Comparison of ENCODE assay signal across 30 cellular contexts in genomic region chrX:52139545-52139895, GRCh38. TPM values are rescaled to one million over a fixed set of nuclear protein-coding genes. Genes with fewer than 3 reads are reported as not detected.
A peak's percentile ranks its signal among the peaks of the same experiment; 100 is the strongest.
DNase-seq lines count a peak whose midpoint lies in the region; ATAC-seq and TF ChIP-seq lines count a peak whose summit lies in the region.
"Had no signal": no experiment of that assay in that cellular context is flagged by ENCODE, and none has a peak within 500 bp of the region (broad histone marks: within the 10 kb centered on the region; RNA-seq: fewer than 3 reads in every experiment).

No MANE protein-coding gene starts in this region.

- peak; percentile 11 for DNase-seq in dedifferentiated amniotic fluid mesenchymal stem cell (ENCODE audit: extremely low spot score)
- no peak for DNase-seq in aorta
- no peak for DNase-seq in tibial nerve (ENCODE audit: low spot score in 2 of 2)
- DNase-seq: 8988T; ACHN; AML-193; BE2C; C1 segment of cervical spinal cord; Caco-2; Calu3; CD4-positive, alpha-beta memory T cell; CD4-positive, alpha-beta T cell; CD4-positive, CD25-positive, alpha-beta regulatory T cell; CD8-positive, alpha-beta memory T cell; CD8-positive, alpha-beta T cell; COR-L47; DMS 273 treated with DMSO at 0.1 percent for 48 hours; DMS153; DMS53; DMS79; DMS79 treated with DMSO at 0.1 percent for 48 hours; DND-41; EL had no signal

- H3K36me3 ChIP-seq in aorta (ENCODE audit: control insufficient read depth in 1 of 2, insufficient read depth in 2 of 2, low read length in 1 of 2) (no peaks in the 10 kb centered on the region), tibial nerve (no peaks in the 10 kb centered on the region)
- H3K36me3 ChIP-seq: BE2C; BLaER1; BLaER1 treated with 17β-estradiol and CSF1 and Interleukin-3, amounts not matched to agents 10 nM and 100 nM had no signal

- H3K9me3 ChIP-seq in aorta (ENCODE audit: control insufficient read depth, low read length): no peaks in the 10 kb centered on the region
- H3K9me3 ChIP-seq in tibial nerve: no peaks in the 10 kb centered on the region
- H3K9me3 ChIP-seq: A549; BE2C; BLaER1; BLaER1 treated with 17β-estradiol and CSF1 and Interleukin-3, amounts not matched to agents 10 nM and 100 nM; Caco-2 had no signal

- TF ChIP-seq EP300 in tibial nerve (IDR thresholded peaks at IDR 0.05): no peak

- TF ChIP-seq CTCF in tibial nerve (IDR thresholded peaks at IDR 0.05): no peak

- H3K27me3 ChIP-seq in aorta (ENCODE audit: control insufficient read depth in 1 of 2, insufficient read depth in 2 of 2, low read length in 1 of 2) (no peaks in the 10 kb centered on the region), tibial nerve (no peaks in the 10 kb centered on the region)
- H3K27me3 ChIP-seq: BE2C had no signal

- intact Hi-C loops in aorta (cut with DNase I): no loop called here

- H3K4me3 ChIP-seq in aorta (ENCODE audit: low read length in 2 of 2) (no peak overlapping the region), tibial nerve (no peak overlapping the region)
- H3K4me3 ChIP-seq: A549; BLaER1; BLaER1 treated with 17β-estradiol and CSF1 and Interleukin-3, amounts not matched to agents 10 nM and 100 nM had no signal

- no peak for TF ChIP-seq POLR2A in tibial nerve (IDR thresholded peaks at IDR 0.05)

- H3K4me1 ChIP-seq in aorta (ENCODE audit: control insufficient read depth in 1 of 2, insufficient read depth in 2 of 2, low read length in 2 of 2) (no peaks in the 10 kb centered on the region), tibial nerve (no peaks in the 10 kb centered on the region)
- H3K4me1 ChIP-seq: A549; BE2C; BLaER1; BLaER1 treated with 17β-estradiol and CSF1 and Interleukin-3, amounts not matched to agents 10 nM and 100 nM; Caco-2 had no signal

- no peak overlapping the region for H3K27ac ChIP-seq in aorta (ENCODE audit: low read depth in 1 of 2, low read length in 2 of 2)
- H3K27ac ChIP-seq in tibial nerve: no peak overlapping the region
- H3K27ac ChIP-seq: 22Rv1; A549; BLaER1; BLaER1 treated with 17β-estradiol and CSF1 and Interleukin-3, amounts not matched to agents 10 nM and 100 nM; C4-2B had no signal

- peak; percentile 11 for ATAC-seq in aorta (ENCODE audit: low FRiP score)
- no peak for ATAC-seq in GM19035 (IDR thresholded peaks at IDR 0.05; ENCODE audit: unreplicated experiment)
- ATAC-seq: A549; CD8-positive, alpha-beta T cell had no signal

RNA-seq across cellular contexts. Expression of gene MAGED4, which starts 45.2 kb away (rescaled TPM):
- total RNA-seq in aorta: 1 to 10 TPM; 2.2 to 2.6 TPM
- 1 to 10 TPM in 1 of 2 donors, under 1 TPM in 1; 0.88 to 1.8 TPM for polyA plus RNA-seq in aorta
- total RNA-seq in tibial nerve: 1 to 10 TPM; 1.9 to 9.0 (median 3.8) TPM
- total RNA-seq: Caco-2 had no signal
- polyA plus RNA-seq: CD14-positive monocyte had no signal
